In genomic region chr1:58815069-58815679, GRCh38 we compare ENCODE assay signal across 1 cellular context.
A peak's percentile ranks its signal among the peaks of the same experiment; 100 is the strongest.
TF ChIP-seq lines count a peak whose summit lies in the region.

No MANE protein-coding gene starts in this region.

TF ChIP-seq in K562, 482 proteins besides CTCF, POLR2A, EP300 and RAD21 (continued from another document and continues in another):
- TF ChIP-seq KDM5B (IDR thresholded peaks at IDR 0.05; ENCODE audit: insufficient replicate concordance, low read depth, low read length) (no peak), CBFA2T3 (IDR thresholded peaks at IDR 0.05) (peak; percentile 57), ID3 (CRISPR knock-in tag; IDR thresholded peaks at IDR 0.05) (no peak), ID3 (tag; IDR thresholded peaks at IDR 0.05) (0 out of 2 replicates have a peak, but pooled peaks have one; percentile 43), NCOR1 (IDR thresholded peaks at IDR 0.05) (peak; percentile 86), NCOA1 (IDR thresholded peaks at IDR 0.05; ENCODE audit: low read depth) (0 out of 2 replicates have a peak, but pooled peaks have one; percentile 6), KDM4B (IDR thresholded peaks at IDR 0.05; ENCODE audit: borderline replicate concordance in 2 of 2, low read depth in 1 of 2) (no peak), CCNT2 (IDR thresholded peaks at IDR 0.05; ENCODE audit: borderline replicate concordance, extremely low read depth, insufficient read length, low read depth, low read length) (peak; percentile 99), ARID3B (CRISPR knock-in tag; IDR thresholded peaks at IDR 0.05; ENCODE audit: borderline replicate concordance) (no peak), CTBP1 (IDR thresholded peaks at IDR 0.05; ENCODE audit: borderline replicate concordance) (peak; percentile 83; the same call in 1 of the 2 replicates), ZNF57 (CRISPR knock-in tag; IDR thresholded peaks at IDR 0.05) (no peak), YY1 (IDR thresholded peaks at IDR 0.05; ENCODE audit: borderline replicate concordance in 1 of 3, control insufficient read depth in 1 of 3, extremely low read depth in 1 of 3, insufficient read depth in 3 of 3, insufficient read length in 1 of 3, insufficient replicate concordance in 2 of 3, low read depth in 1 of 3, low read length in 2 of 3) (peak in 2 of 3 experiments; percentile 7 to 15), CREB3L1 (IDR thresholded peaks at IDR 0.05; ENCODE audit: borderline replicate concordance, low read depth) (peak; percentile 59; the same call in 1 of the 2 replicates), ETV1 (tag; conservative IDR thresholded peaks at IDR 0.05; ENCODE audit: low read depth) (peak; percentile 89), ESRRA (IDR thresholded peaks at IDR 0.05; ENCODE audit: borderline replicate concordance, low read depth) (peak; percentile 91; the same call in 1 of the 2 replicates), CREM (IDR thresholded peaks at IDR 0.05; ENCODE audit: low read depth) (0 out of 2 replicates have a peak, but pooled peaks have one; percentile 4), ZNF431 (CRISPR knock-in tag; IDR thresholded peaks at IDR 0.05) (peak; percentile 70), ZBTB7A (IDR thresholded peaks at IDR 0.05; ENCODE audit: borderline replicate concordance, control insufficient read depth, low read depth, low read length) (0 out of 2 replicates have a peak, but pooled peaks have one; percentile 66), PRMT5 (CRISPR knock-in tag; IDR thresholded peaks at IDR 0.05) (no peak), GATAD2A (IDR thresholded peaks at IDR 0.05) (0 out of 2 replicates have a peak, but pooled peaks have one; percentile 23), CC2D1A (IDR thresholded peaks at IDR 0.05) (no peak), ZMIZ1 (IDR thresholded peaks at IDR 0.05; ENCODE audit: low read depth in 2 of 2, low read length in 2 of 2) (peak in 1 of 2 experiments; percentile 57; a peak in 1 of 4 replicates), PHF8 (IDR thresholded peaks at IDR 0.05; ENCODE audit: borderline replicate concordance, low read length) (peak; percentile 43; the same call in 1 of the 2 replicates), TFAP4 (CRISPR knock-in tag; IDR thresholded peaks at IDR 0.05; ENCODE audit: borderline replicate concordance) (peak; percentile 64), UBTF (IDR thresholded peaks at IDR 0.05; ENCODE audit: borderline replicate concordance in 1 of 2, low read depth in 2 of 2, low read length in 2 of 2) (peak; percentile 70 to 85; a peak in 2 of 4 replicates), ZNF766 (CRISPR knock-in tag; conservative IDR thresholded peaks at IDR 0.05) (0 out of 2 replicates have a peak, but pooled peaks have one; percentile 7), TBP (optimal IDR thresholded peaks at IDR 0.05; ENCODE audit: low read depth, low read length) (peak; percentile 12), RBM14 (IDR thresholded peaks at IDR 0.05; ENCODE audit: borderline replicate concordance, insufficient read depth, low read depth, low read length) (no peak), LCOR (CRISPR knock-in tag; IDR thresholded peaks at IDR 0.05) (no peak), NR2C1 (IDR thresholded peaks at IDR 0.05) (peak; percentile 21; the same call in 1 of the 2 replicates), NR2C1 (tag; IDR thresholded peaks at IDR 0.05) (peak; percentile 71), ZNF140 (CRISPR knock-in tag; IDR thresholded peaks at IDR 0.05) (no peak), ATF7 (IDR thresholded peaks at IDR 0.05) (peak; percentile 83), SRF (CRISPR knock-in tag; IDR thresholded peaks at IDR 0.05) (peak in 1 of 2 experiments; percentile 93; a peak in 2 of 4 replicates), RUNX1 (IDR thresholded peaks at IDR 0.05; ENCODE audit: low read depth) (0 out of 2 replicates have a peak, but pooled peaks have one; percentile 42), PKNOX1 (IDR thresholded peaks at IDR 0.05) (0 out of 2 replicates have a peak, but pooled peaks have one; percentile 9), HCFC1 (IDR thresholded peaks at IDR 0.05; ENCODE audit: low read depth, low read length) (peak; percentile 44; the same call in 1 of the 2 replicates), ZBTB9 (CRISPR knock-in tag; IDR thresholded peaks at IDR 0.05) (no peak), VEZF1 (CRISPR knock-in tag; IDR thresholded peaks at IDR 0.05) (peak; percentile 62), RCOR1 (IDR thresholded peaks at IDR 0.05; ENCODE audit: borderline replicate concordance in 1 of 2, low read depth in 2 of 2, low read length in 2 of 2) (peak in 1 of 2 experiments; percentile 84; a peak in 2 of 4 replicates), RBFOX2 (IDR thresholded peaks at IDR 0.05; ENCODE audit: low read depth, low read length) (peak; percentile 75), PHF21A (IDR thresholded peaks at IDR 0.05; ENCODE audit: borderline replicate concordance, low read depth) (0 out of 2 replicates have a peak, but pooled peaks have one; percentile 47), RBM25 (IDR thresholded peaks at IDR 0.05; ENCODE audit: low read depth, low read length, severe bottlenecking) (peak; percentile 2), NFRKB (IDR thresholded peaks at IDR 0.05; ENCODE audit: low read depth) (peak; percentile 10; the same call in 1 of the 2 replicates), MTA3 (IDR thresholded peaks at IDR 0.05; ENCODE audit: borderline replicate concordance) (peak; percentile 72; the same call in 1 of the 2 replicates), E2F6 (IDR thresholded peaks at IDR 0.05; ENCODE audit: borderline replicate concordance in 1 of 2, extremely low read depth in 1 of 2, insufficient read depth in 1 of 2, insufficient read length in 1 of 2, low read depth in 1 of 2, low read length in 1 of 2, poor library complexity in 1 of 2, severe bottlenecking in 1 of 2) (peak; percentile 71 to 89), ZNF146 (CRISPR knock-in tag; IDR thresholded peaks at IDR 0.05; ENCODE audit: unreplicated experiment) (no peak), ATF1 (CRISPR knock-in tag; IDR thresholded peaks at IDR 0.05) (no peak), ATF1 (tag; IDR thresholded peaks at IDR 0.05) (peak; percentile 66), JUND (IDR thresholded peaks at IDR 0.05; ENCODE audit: borderline replicate concordance, low read depth, low read length) (peak; percentile 45; the same call in 1 of the 2 replicates), JUND (tag; IDR thresholded peaks at IDR 0.05; ENCODE audit: borderline replicate concordance, low read depth, low read length) (peak; percentile 27; the same call in 1 of the 3 replicates), HNRNPUL1 (IDR thresholded peaks at IDR 0.05; ENCODE audit: low read length) (no peak)
